1 cellular context compared by ENCODE assay signal in genomic region chr17:80705988-80706387, GRCh38.
TF ChIP-seq lines count a peak whose summit lies in the region.

No MANE protein-coding gene starts in this region.

TF ChIP-seq in WTC11, 78 proteins besides CTCF, POLR2A, EP300 and RAD21 (continued from another document):
- TF ChIP-seq E2F5 (CRISPR knock-in tag; IDR thresholded peaks at IDR 0.05) (no peak), ELF4 (CRISPR knock-in tag; IDR thresholded peaks at IDR 0.05; ENCODE audit: low read depth) (no peak)
